In the genomic region with DNA sequence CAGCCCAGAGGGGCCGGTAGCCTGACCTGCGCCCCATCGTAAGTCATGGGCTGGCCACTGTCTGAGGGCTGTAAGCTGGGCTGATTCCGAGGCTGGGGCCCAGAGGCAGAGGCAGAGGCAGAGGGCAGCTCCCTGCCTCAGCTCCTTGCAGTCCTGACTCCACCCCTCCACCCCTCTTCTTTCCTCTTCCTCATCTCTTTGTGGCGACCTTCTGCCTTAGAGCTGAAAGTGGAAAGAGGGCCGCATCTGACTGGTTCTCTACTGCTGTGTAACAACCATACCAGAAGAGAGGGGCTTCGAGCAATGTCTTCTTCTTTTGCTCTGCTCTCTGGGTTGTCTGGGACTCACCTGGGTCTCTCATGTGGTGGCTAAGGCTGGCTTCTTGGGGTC, we compare ENCODE assay signal across 16 cellular contexts.
DNase-seq lines count a peak whose midpoint lies in the region; TF ChIP-seq lines count a peak whose summit lies in the region.
"Had no signal": no experiment of that assay in that cellular context is flagged by ENCODE, and none has a peak within 500 bp of the region (broad histone marks: within the 10 kb centered on the region; RNA-seq: fewer than 3 reads in every experiment).

No MANE protein-coding gene starts in this region.

- no CpG with 5 or more reads among the region's 7 CpGs for WGBS in neuronal stem cell (ENCODE audit: extremely low coverage in 2 of 2, insufficient read length in 2 of 2, insufficient replicate concordance in 1 of 2), 2 donors

- H3K27ac ChIP-seq in BLaER1 = peak overlapping the region; percentile 42; the same call in 1 of the 2 replicates
- peak overlapping the region; percentile 88; the same call in 1 of the 2 replicates for H3K27ac ChIP-seq in OCI-LY3 (ENCODE audit: low read length)
- no peak overlapping the region for H3K27ac ChIP-seq in neuronal stem cell (replicated peaks; ENCODE audit: low read length)
- H3K27ac ChIP-seq: SJCRH30 had no signal

- H3K4me1 ChIP-seq in BLaER1 = peaks cover 82% of the 10 kb centered on the region
- H3K4me1 ChIP-seq in OCI-LY3 (ENCODE audit: low read length) = peaks cover 89% of the 10 kb centered on the region
- H3K4me1 ChIP-seq in neuronal stem cell (ENCODE audit: control insufficient read depth in 2 of 2, insufficient read depth in 1 of 2, low read depth in 1 of 2, low read length in 2 of 2) = peaks cover 10 to 12% of the 10 kb centered on the region in 2 donors
- H3K4me1 ChIP-seq: SJCRH30 had no signal

- DNase-seq in GDM1 (lab: John Stamatoyannopoulos, UW) (peak; percentile 21), neuronal stem cell (ENCODE audit: low spot score) (no peak), ACHN (no peak), mesenteric fat pad (ENCODE audit: low spot score) (no peak), MV-4-11 (lab: John Stamatoyannopoulos, UW) (no peak)
- DNase-seq in stimulated activated CD4-positive, alpha-beta T cell treated with anti-CD3 and anti-CD28 coated beads, Interleukin-2, amount 100 ng/mL, for 24 hours = no peak
- DNase-seq: C1 segment of cervical spinal cord, EL, KG1, MM.1S, NCI-H1417 treated with DMSO at 0.1 percent for 48 hours, NCI-H2171 treated with DMSO at 0.1 percent for 48 hours, RPMI8226 had no signal

- H3K23ac ChIP-seq in neuronal stem cell (ENCODE audit: low read depth, low read length, poor library complexity) = no peak overlapping the region

- no peak overlapping the region for H2AFZ ChIP-seq in OCI-LY3 (ENCODE audit: low read depth, low read length)
- H2AFZ ChIP-seq in neuronal stem cell (ENCODE audit: low read length) = peak overlapping the region; percentile 9

- H2BK12ac ChIP-seq in neuronal stem cell (ENCODE audit: low read length) = peak overlapping the region; percentile 19

- H3K79me2 ChIP-seq in OCI-LY3 (ENCODE audit: low read length) = peaks cover 64% of the 10 kb centered on the region

- in situ Hi-C loops in ACHN (cut with HindIII; ENCODE audit: low pct_ligation_motif_present, low pct_unique_long_range_greater_than_20kb, low sequenced_read_pairs) = no loop called here

- H2BK15ac ChIP-seq in neuronal stem cell (ENCODE audit: low read length) = peak overlapping the region; percentile 77

- no peak overlapping the region for H3K14ac ChIP-seq in neuronal stem cell (ENCODE audit: low read length)

- H4K8ac ChIP-seq in neuronal stem cell (ENCODE audit: low read depth, low read length) = no peak overlapping the region

- H3K4me3 ChIP-seq in BLaER1 = no peak overlapping the region
- peak overlapping the region; percentile 84 for H3K4me3 ChIP-seq in OCI-LY3 (ENCODE audit: low read length)
- no peak overlapping the region for H3K4me3 ChIP-seq in neuronal stem cell (ENCODE audit: low read length in 2 of 2)
- H3K4me3 ChIP-seq: SJCRH30 had no signal

- peaks cover 2% of the 10 kb centered on the region for H3K79me1 ChIP-seq in neuronal stem cell (ENCODE audit: low read depth, low read length)

- peak overlapping the region; percentile 3 for H2AK5ac ChIP-seq in neuronal stem cell (ENCODE audit: low read depth, low read length)

- peak overlapping the region; percentile 91 for H3K4me2 ChIP-seq in BLaER1
- peak overlapping the region; percentile 93 for H3K4me2 ChIP-seq in OCI-LY3 (ENCODE audit: low read length)
- H3K4me2 ChIP-seq in neuronal stem cell (ENCODE audit: insufficient read depth, low read length, poor library complexity, severe bottlenecking) = no peak overlapping the region

- H3K9me3 ChIP-seq in BLaER1 (no peaks in the 10 kb centered on the region), OCI-LY3 (ENCODE audit: insufficient read depth, low read length) (no peaks in the 10 kb centered on the region), neuronal stem cell (replicated peaks in 1 of 2; ENCODE audit: control insufficient read depth in 2 of 2, insufficient read depth in 1 of 2, low read depth in 1 of 2, low read length in 2 of 2) (no peaks in the 10 kb centered on the region)
- H3K9me3 ChIP-seq: SJCRH30 had no signal

- peaks cover 11% of the 10 kb centered on the region; the same call in 1 of the 2 replicates for H4K20me1 ChIP-seq in BLaER1
- no peaks in the 10 kb centered on the region for H4K20me1 ChIP-seq in OCI-LY3 (ENCODE audit: insufficient read depth, low read length)

- no peak overlapping the region for H2BK5ac ChIP-seq in neuronal stem cell (ENCODE audit: low read length)

- H3K9ac ChIP-seq in BLaER1 (no peak overlapping the region), OCI-LY3 (ENCODE audit: low read length) (peak overlapping the region; percentile 91; the same call in 1 of the 2 replicates), neuronal stem cell (ENCODE audit: low read depth, low read length, poor library complexity) (peak overlapping the region; percentile 17)

- peak overlapping the region; percentile 88 for H3K18ac ChIP-seq in neuronal stem cell (ENCODE audit: low read length)

- H3K27me3 ChIP-seq in BLaER1 = no peaks in the 10 kb centered on the region
- H3K27me3 ChIP-seq in OCI-LY3 (ENCODE audit: low read depth, low read length) = no peaks in the 10 kb centered on the region
- peaks cover 0 to 25% (median 0%) of the 10 kb centered on the region in 3 experiments for H3K27me3 ChIP-seq in neuronal stem cell (ENCODE audit: control insufficient read depth in 3 of 3, insufficient read depth in 3 of 3, low read depth in 1 of 3, low read length in 3 of 3)

- TF ChIP-seq CTCF in OCI-LY3 (IDR thresholded peaks at IDR 0.05; ENCODE audit: low read depth, low read length) = no peak

- no peaks in the 10 kb centered on the region for H3K36me3 ChIP-seq in BLaER1
- peaks cover 27% of the 10 kb centered on the region for H3K36me3 ChIP-seq in OCI-LY3 (replicated peaks; ENCODE audit: low read depth, low read length)
- H3K36me3 ChIP-seq in neuronal stem cell (replicated peaks in 1 of 2; ENCODE audit: control insufficient read depth in 2 of 2, insufficient read depth in 2 of 2, low read length in 2 of 2) = no peaks in the 10 kb centered on the region
- H3K36me3 ChIP-seq: SJCRH30 had no signal

- no peak overlapping the region for H2BK120ac ChIP-seq in neuronal stem cell (ENCODE audit: low read depth, low read length)

- no peak overlapping the region for H3K4ac ChIP-seq in neuronal stem cell (ENCODE audit: low read length)

- H4K91ac ChIP-seq in neuronal stem cell (ENCODE audit: low read depth, low read length, poor library complexity) = no peak overlapping the region
